Comparison of ENCODE assay signal across 17 cellular contexts in the genomic region with DNA sequence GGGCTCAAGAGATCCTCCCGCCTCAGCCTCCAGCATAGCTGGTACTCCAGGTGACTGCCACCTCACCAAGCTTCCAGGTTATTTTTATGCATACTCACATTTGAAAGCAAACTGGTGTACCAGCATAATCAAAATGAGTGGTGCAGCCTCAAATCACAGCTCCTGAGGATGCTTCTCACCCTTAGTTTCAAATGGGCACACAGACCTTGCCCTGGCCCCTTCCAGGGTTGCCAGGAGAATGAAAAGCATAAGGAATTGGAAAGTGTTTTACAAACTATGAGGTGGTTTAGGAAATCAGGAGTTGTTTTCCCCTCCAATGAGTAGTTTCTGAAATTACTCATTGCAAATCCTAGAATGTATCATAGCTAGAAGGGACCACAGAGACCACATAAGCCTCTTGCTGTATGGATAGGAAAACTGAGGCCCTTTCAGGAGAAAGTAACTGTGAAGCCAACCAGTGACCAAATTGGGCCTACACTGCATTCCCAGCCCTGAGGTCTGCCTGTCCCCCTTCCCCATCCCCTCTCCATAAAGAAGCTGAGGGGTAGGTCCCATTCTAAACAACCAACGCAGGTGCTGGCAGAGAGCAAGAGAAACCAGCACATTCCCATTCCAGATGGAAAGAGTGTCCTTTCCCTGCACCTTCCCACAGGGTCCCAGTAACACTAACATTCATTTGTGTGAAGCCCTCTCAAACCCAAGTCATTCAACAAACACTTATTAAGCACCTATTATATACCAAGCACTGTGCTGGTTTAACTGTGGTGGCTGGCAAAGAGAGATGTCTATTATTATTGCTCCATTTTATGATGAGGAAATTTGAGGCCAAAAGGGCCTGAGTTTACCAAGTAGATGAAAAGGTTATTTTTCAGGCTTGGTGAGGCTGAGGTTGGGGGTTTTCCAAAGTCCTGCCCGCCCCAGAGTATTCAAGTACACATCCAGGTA. TPM values are rescaled to one million over a fixed set of nuclear protein-coding genes. Genes with fewer than 3 reads are reported as not detected.
DNase-seq lines count a peak whose midpoint lies in the region; ATAC-seq and TF ChIP-seq lines count a peak whose summit lies in the region.
"Had no signal": no experiment of that assay in that cellular context is flagged by ENCODE, and none has a peak within 500 bp of the region (broad histone marks: within the 10 kb centered on the region; RNA-seq: fewer than 3 reads in every experiment).

No MANE protein-coding gene starts in this region.

- no peaks in the 10 kb centered on the region for H3K27me3 Mint-ChIP-seq in activated T-helper 1 cell treated with anti-CD3 and anti-CD28 coated beads, Interleukin-12 subunit alpha, Interleukin-12 subunit beta, Interleukin-2, Interleukin-4 antibody, amounts not matched to agents 30 ng/mL and 10 ng/mL and 1 ng/mL, durations not matched to agents 14 hours and 24 hours and 36 hours (ENCODE audit: insufficient read depth)
- H3K27me3 Mint-ChIP-seq: effector memory CD8-positive, alpha-beta T cell had no signal

- H3K4me1 ChIP-seq in left ventricle myocardium inferior (peaks cover 30% of the 10 kb centered on the region), hepatocyte (ENCODE audit: insufficient read depth) (peaks cover 11% of the 10 kb centered on the region), upper lobe of left lung (peaks cover 27 to 42% (median 32%) of the 10 kb centered on the region in 4 donors)

- no peak overlapping the region for H3K4me3 ChIP-seq in left ventricle myocardium inferior
- no peak overlapping the region for H3K4me3 ChIP-seq in hepatocyte
- H3K4me3 ChIP-seq in upper lobe of left lung, result no peak overlapping the region

- H3K9me3 ChIP-seq in left ventricle myocardium inferior (replicated peaks) (no peaks in the 10 kb centered on the region), hepatocyte (ENCODE audit: low read depth) (no peaks in the 10 kb centered on the region), upper lobe of left lung (no peaks in the 10 kb centered on the region)

- no peaks in the 10 kb centered on the region for H3K36me3 ChIP-seq in left ventricle myocardium inferior
- H3K36me3 ChIP-seq in hepatocyte (replicated peaks; ENCODE audit: insufficient read depth, low read depth), result no peaks in the 10 kb centered on the region
- no peaks in the 10 kb centered on the region for H3K36me3 ChIP-seq in upper lobe of left lung

- TF ChIP-seq CTCF in left ventricle myocardium inferior (IDR thresholded peaks at IDR 0.05; ENCODE audit: borderline replicate concordance) (no peak), hepatocyte (IDR thresholded peaks at IDR 0.05; ENCODE audit: poor library complexity) (no peak), upper lobe of left lung (IDR thresholded peaks at IDR 0.05) (no peak)

- H3K27ac Mint-ChIP-seq in activated T-helper 1 cell treated with anti-CD3 and anti-CD28 coated beads, Interleukin-12 subunit alpha, Interleukin-12 subunit beta, Interleukin-2, Interleukin-4 antibody, amounts not matched to agents 30 ng/mL and 10 ng/mL and 1 ng/mL, durations not matched to agents 14 hours and 24 hours and 36 hours, result peak overlapping the region; percentile 10
- H3K27ac Mint-ChIP-seq: WTC11 had no signal

- H3K27me3 ChIP-seq in left ventricle myocardium inferior (ENCODE audit: low read depth) (no peaks in the 10 kb centered on the region), hepatocyte (no peaks in the 10 kb centered on the region), upper lobe of left lung (no peaks in the 10 kb centered on the region)

- no peak for TF ChIP-seq POLR2A in upper lobe of left lung (IDR thresholded peaks at IDR 0.05)

- H3K36me3 Mint-ChIP-seq in activated T-helper 1 cell treated with anti-CD3 and anti-CD28 coated beads, Interleukin-12 subunit alpha, Interleukin-12 subunit beta, Interleukin-2, Interleukin-4 antibody, amounts not matched to agents 30 ng/mL and 10 ng/mL and 1 ng/mL, durations not matched to agents 14 hours and 24 hours and 36 hours (ENCODE audit: low read depth), result peaks cover 4% of the 10 kb centered on the region
- H3K36me3 Mint-ChIP-seq: WTC11 had no signal

- H3K27ac ChIP-seq in left ventricle myocardium inferior (replicated peaks) (peak overlapping the region; percentile 27), hepatocyte (peak overlapping the region; percentile 16), upper lobe of left lung (peak overlapping the region; percentile 4 to 56 (median 37))

- intact Hi-C loops in left ventricle myocardium inferior (cut with micrococcal nuclease) (no loop called here), left cardiac atrium (cut with DNase I) (loop anchor here in 1 of 2 donors (5.0 kb wide), 1 partner anchor 44 kb away; the partner anchor contains the start of gene ZNF341)
- intact Hi-C loops in activated T-helper 1 cell treated with anti-CD3 and anti-CD28 coated beads, Interleukin-12 subunit alpha, Interleukin-12 subunit beta, Interleukin-2, Interleukin-4 antibody, amounts not matched to agents 30 ng/mL and 10 ng/mL and 1 ng/mL, durations not matched to agents 14 hours and 24 hours and 36 hours (cut with micrococcal nuclease), result loop anchor here (5.0 kb wide), 2 partner anchors 124 to 304 kb away; partner anchors contain the start of genes CHMP4B and RALY

- 81% methylated on average over 3 of the region's 3 CpGs for WGBS in hepatocyte (ENCODE audit: low lambda C conversion rate, missing lambda C conversion rate)
- WGBS in upper lobe of left lung, 2 donors, result 79% methylated on average over 3 of the region's 3 CpGs

- H3K4me1 Mint-ChIP-seq in activated T-helper 1 cell treated with anti-CD3 and anti-CD28 coated beads, Interleukin-12 subunit alpha, Interleukin-12 subunit beta, Interleukin-2, Interleukin-4 antibody, amounts not matched to agents 30 ng/mL and 10 ng/mL and 1 ng/mL, durations not matched to agents 14 hours and 24 hours and 36 hours (ENCODE audit: low read depth), result peaks cover 60% of the 10 kb centered on the region

- H4K20me1 ChIP-seq in hepatocyte (ENCODE audit: insufficient read depth, poor library complexity, severe bottlenecking), result no peaks in the 10 kb centered on the region

- no peak for TF ChIP-seq EP300 in upper lobe of left lung (IDR thresholded peaks at IDR 0.05)

- in situ Hi-C loops in KBM-7 (cut with MboI; ENCODE audit: low pct_unique_long_range_greater_than_20kb, low sequenced_read_pairs), result no loop called here

- DNase-seq in left ventricle myocardium inferior (no peak), left cardiac atrium (no peak), hepatocyte (ENCODE audit: low spot score) (peak; percentile 60), upper lobe of left lung (no peak), SKM-1 treated with dmso at 0.1 percent for 144 hours (lab: John Stamatoyannopoulos, UW; ENCODE audit: unreplicated experiment) (no peak), KBM-7 (no peak)
- DNase-seq in activated T-helper 1 cell treated with anti-CD3 and anti-CD28 coated beads, Interleukin-12 subunit alpha, Interleukin-12 subunit beta, Interleukin-2, Interleukin-4 antibody, amounts not matched to agents 30 ng/mL and 10 ng/mL and 1 ng/mL, durations not matched to agents 14 hours and 24 hours and 36 hours (ENCODE audit: low spot score), result no peak
- DNase-seq: activated T-cell treated with anti-CD3 and anti-CD28 coated beads, Interleukin-2, amount 50 U/mL, for 1 hour; DMS53; effector memory CD8-positive, alpha-beta T cell; NCI-H1436 treated with DMSO at 0.1 percent for 48 hours; stimulated activated naive CD4-positive, alpha-beta T cell treated with Interleukin-2 at 50 U/mL for 16 hours had no signal

- peaks cover 18% of the 10 kb centered on the region for H3K79me2 ChIP-seq in hepatocyte

- no peak overlapping the region for H3K4me2 ChIP-seq in hepatocyte

- no peak overlapping the region for H2AFZ ChIP-seq in hepatocyte

- H3K4me3 Mint-ChIP-seq in activated T-helper 1 cell treated with anti-CD3 and anti-CD28 coated beads, Interleukin-12 subunit alpha, Interleukin-12 subunit beta, Interleukin-2, Interleukin-4 antibody, amounts not matched to agents 30 ng/mL and 10 ng/mL and 1 ng/mL, durations not matched to agents 14 hours and 24 hours and 36 hours, result peak overlapping the region; percentile 34
- H3K4me3 Mint-ChIP-seq: WTC11 had no signal

- no peaks in the 10 kb centered on the region for H3K9me3 Mint-ChIP-seq in activated T-helper 1 cell treated with anti-CD3 and anti-CD28 coated beads, Interleukin-12 subunit alpha, Interleukin-12 subunit beta, Interleukin-2, Interleukin-4 antibody, amounts not matched to agents 30 ng/mL and 10 ng/mL and 1 ng/mL, durations not matched to agents 14 hours and 24 hours and 36 hours
- H3K9me3 Mint-ChIP-seq: effector memory CD8-positive, alpha-beta T cell; WTC11 had no signal

- no peaks in the 10 kb centered on the region for H3K9me2 ChIP-seq in hepatocyte (replicated peaks; ENCODE audit: insufficient read depth)

- ATAC-seq in left cardiac atrium (no peak), upper lobe of left lung (ENCODE audit: low FRiP score in 2 of 2) (no peak), GM18868 (IDR thresholded peaks at IDR 0.05; ENCODE audit: unreplicated experiment) (no peak)
- ATAC-seq: effector memory CD8-positive, alpha-beta T cell; HCT116; WTC11 had no signal

RNA-seq across cellular contexts. Expression of gene E2F1, which starts 2.1 kb away (rescaled TPM):
- 1.2 TPM for total RNA-seq in left ventricle myocardium inferior
- 1 to 10 TPM; 1.6 to 3.7 TPM for total RNA-seq in left cardiac atrium
- total RNA-seq in activated T-helper 1 cell treated with anti-CD3 and anti-CD28 coated beads, Interleukin-12 subunit alpha, Interleukin-12 subunit beta, Interleukin-2, Interleukin-4 antibody, amounts not matched to agents 30 ng/mL and 10 ng/mL and 1 ng/mL, durations not matched to agents 14 hours and 24 hours and 36 hours, result 77.5 and 80.6 TPM in 2 replicates
- total RNA-seq in hepatocyte, result 9.1 and 11.0 TPM in 2 replicates
- polyA plus RNA-seq in hepatocyte, result 11.8 and 14.3 TPM in 2 replicates
- total RNA-seq in upper lobe of left lung, result 10 to 100 TPM in 1 of 6 donors, 1 to 10 TPM in 5; 5.5 to 12.9 (median 6.8) TPM

RNA-seq across cellular contexts. Expression of gene NECAB3, which starts 14.0 kb away (rescaled TPM):
- total RNA-seq in left ventricle myocardium inferior, result 81.3 TPM
- 10 to 100 TPM; 47.4 to 59.9 TPM for total RNA-seq in left cardiac atrium
- 30.7 and 31.2 TPM in 2 replicates for total RNA-seq in activated T-helper 1 cell treated with anti-CD3 and anti-CD28 coated beads, Interleukin-12 subunit alpha, Interleukin-12 subunit beta, Interleukin-2, Interleukin-4 antibody, amounts not matched to agents 30 ng/mL and 10 ng/mL and 1 ng/mL, durations not matched to agents 14 hours and 24 hours and 36 hours
- total RNA-seq in hepatocyte, result 46.2 and 50.6 TPM in 2 replicates
- polyA plus RNA-seq in hepatocyte, result 55.4 and 64.9 TPM in 2 replicates
- total RNA-seq in upper lobe of left lung, result 100 to 1,000 TPM in 2 of 6 donors, 10 to 100 TPM in 4; 43.4 to 309 (median 90.6) TPM

RNA-seq across cellular contexts. Expression of gene ACTL10, which starts 21.5 kb away (rescaled TPM):
- total RNA-seq in left ventricle myocardium inferior, result 0.22 TPM
- total RNA-seq in left cardiac atrium, result under 1 TPM; 0.47 to 0.81 TPM
- total RNA-seq in activated T-helper 1 cell treated with anti-CD3 and anti-CD28 coated beads, Interleukin-12 subunit alpha, Interleukin-12 subunit beta, Interleukin-2, Interleukin-4 antibody, amounts not matched to agents 30 ng/mL and 10 ng/mL and 1 ng/mL, durations not matched to agents 14 hours and 24 hours and 36 hours, result 3.7 and 4.2 TPM in 2 replicates
- 0.17 and 0.24 TPM in 2 replicates for total RNA-seq in hepatocyte
- polyA plus RNA-seq in hepatocyte, result 1.6 and 2.6 TPM in 2 replicates
- 1 to 10 TPM in 5 of 6 donors, not detected in 1; 1.7 to 3.8 (median 2.1) TPM for total RNA-seq in upper lobe of left lung
- total RNA-seq: NCI-H460 had no signal

RNA-seq across cellular contexts. Expression of gene C20orf144, which starts 26.1 kb away (rescaled TPM):
- total RNA-seq in left ventricle myocardium inferior (not detected), left cardiac atrium (under 1 TPM in 1 of 2 donors, not detected in 1; 0.29 TPM), hepatocyte (0.30 TPM in 1 of 2 replicates, not detected in the other), upper lobe of left lung (not detected)
- 0.22 and 0.29 TPM in 2 replicates for total RNA-seq in activated T-helper 1 cell treated with anti-CD3 and anti-CD28 coated beads, Interleukin-12 subunit alpha, Interleukin-12 subunit beta, Interleukin-2, Interleukin-4 antibody, amounts not matched to agents 30 ng/mL and 10 ng/mL and 1 ng/mL, durations not matched to agents 14 hours and 24 hours and 36 hours
- polyA plus RNA-seq in hepatocyte, result 0.41 and 0.46 TPM in 2 replicates
- total RNA-seq: NCI-H460, skeletal muscle tissue had no signal

RNA-seq across cellular contexts. Expression of gene PXMP4, which starts 31.8 kb away (rescaled TPM):
- total RNA-seq in left ventricle myocardium inferior (13.5 TPM), left cardiac atrium (10 to 100 TPM in 1 of 2 donors, 1 to 10 TPM in 1; 6.7 to 12.6 TPM), hepatocyte (3.9 and 4.1 TPM in 2 replicates), upper lobe of left lung (10 to 100 TPM; 18.4 to 80.2 (median 29.8) TPM)
- 7.3 and 7.9 TPM in 2 replicates for total RNA-seq in activated T-helper 1 cell treated with anti-CD3 and anti-CD28 coated beads, Interleukin-12 subunit alpha, Interleukin-12 subunit beta, Interleukin-2, Interleukin-4 antibody, amounts not matched to agents 30 ng/mL and 10 ng/mL and 1 ng/mL, durations not matched to agents 14 hours and 24 hours and 36 hours
- 4.7 and 4.8 TPM in 2 replicates for polyA plus RNA-seq in hepatocyte
